Comparison of ENCODE assay signal across 8 cellular contexts in genomic region chr7:44240983-44241510, GRCh38. TPM values are rescaled to one million over a fixed set of nuclear protein-coding genes. Genes with fewer than 3 reads are reported as not detected.
DNase-seq lines count a peak whose midpoint lies in the region; TF ChIP-seq lines count a peak whose summit lies in the region.

No MANE protein-coding gene starts in this region.

- no peaks in the 10 kb centered on the region for H3K27me3 ChIP-seq in hepatocyte

- 46% methylated on average over 9 of the region's 10 CpGs for WGBS in hepatocyte (ENCODE audit: low lambda C conversion rate, missing lambda C conversion rate)

- H4K20me1 ChIP-seq in hepatocyte (ENCODE audit: insufficient read depth, poor library complexity, severe bottlenecking): no peaks in the 10 kb centered on the region

- H2AFZ ChIP-seq in hepatocyte: peak overlapping the region; percentile 86

- H3K79me2 ChIP-seq in hepatocyte: no peaks in the 10 kb centered on the region

- CTCF ChIA-PET in HEK293 (lab: Yijun Ruan, JAX): interaction anchor here (0.5 to 3.1 kb wide), 40 partner anchors 9 to 895 kb away, joined by 3 to 20 read pairs (median 4); partner anchors contain the start of gene DDX56

- H3K4me2 ChIP-seq in hepatocyte: peak overlapping the region; percentile 67

- TF ChIP-seq CTCF in HEK293 (tag by site-specific recombination; IDR thresholded peaks at IDR 0.05) (peak; percentile 74), hepatocyte (IDR thresholded peaks at IDR 0.05; ENCODE audit: poor library complexity) (peak; percentile 83)

- no peaks in the 10 kb centered on the region for H3K9me3 ChIP-seq in HEK293 (ENCODE audit: control insufficient read depth, insufficient read depth, low read depth, low read length)
- no peaks in the 10 kb centered on the region for H3K9me3 ChIP-seq in hepatocyte (ENCODE audit: low read depth)

- H3K36me3 ChIP-seq in HEK293 (ENCODE audit: control insufficient read depth in 2 of 2, insufficient read depth in 1 of 2, low read length in 2 of 2) (no peaks in the 10 kb centered on the region), hepatocyte (replicated peaks; ENCODE audit: insufficient read depth, low read depth) (no peaks in the 10 kb centered on the region)

- H3K4me3 ChIP-seq in HEK293 (ENCODE audit: low read depth, low read length): no peak overlapping the region
- no peak overlapping the region for H3K4me3 ChIP-seq in hepatocyte
- no peak overlapping the region for H3K4me3 ChIP-seq in skeletal muscle cell (ENCODE audit: low read depth, low read length)

- H3K4me1 ChIP-seq in HEK293 (ENCODE audit: control insufficient read depth, insufficient read depth, low read length) (no peaks in the 10 kb centered on the region), hepatocyte (ENCODE audit: insufficient read depth) (no peaks in the 10 kb centered on the region)

- peak; percentile 82 for DNase-seq in ELF-1 (ENCODE audit: low read depth, low spot score)
- peak; percentile 27 for DNase-seq in NCI-H2029 treated with DMSO at 0.1 percent for 48 hours (lab: John Stamatoyannopoulos, UW)
- peak; percentile 25 for DNase-seq in T1000 (lab: John Stamatoyannopoulos, UW)
- peak; percentile 87 for DNase-seq in astrocyte of the hippocampus (ENCODE audit: low read depth, low spot score)
- DNase-seq in hepatocyte (ENCODE audit: low spot score): peak; percentile 90
- DNase-seq in skeletal muscle cell (ENCODE audit: low read depth): peak; percentile 38
- DNase-seq in middle frontal gyrus (ENCODE audit: extremely low spot score, low spot score): no peak

- POLR2A ChIA-PET in HEK293 (lab: Yijun Ruan, JAX): interaction anchor here (0.6 kb wide), 1 partner anchor 657 kb away, joined by 4 read pairs; no protein-coding TSS in a partner anchor

- H3K27ac ChIP-seq in HEK293 (ENCODE audit: extremely low read depth, low read depth, low read length) (no peak overlapping the region), hepatocyte (no peak overlapping the region)

- no peaks in the 10 kb centered on the region for H3K9me2 ChIP-seq in hepatocyte (replicated peaks; ENCODE audit: insufficient read depth)

TF ChIP-seq in HEK293, 187 proteins besides CTCF, POLR2A, EP300 and RAD21 (continues in another document):
- no peak for TF ChIP-seq ZNF239 (tag by site-specific recombination; IDR thresholded peaks at IDR 0.05)
- no peak for TF ChIP-seq ZNF391 (tag by site-specific recombination; IDR thresholded peaks at IDR 0.05; ENCODE audit: borderline replicate concordance, low read depth)
- no peak for TF ChIP-seq PRDM2 (tag by site-specific recombination; IDR thresholded peaks at IDR 0.05; ENCODE audit: borderline replicate concordance)
- TF ChIP-seq ZNF549 (tag by site-specific recombination; IDR thresholded peaks at IDR 0.05): no peak
- 0 out of 2 replicates have a peak, but pooled peaks have one; percentile 21 for TF ChIP-seq ZNF335 (tag by site-specific recombination; conservative IDR thresholded peaks at IDR 0.05)
- peak; percentile 95 for TF ChIP-seq SCRT2 (tag by site-specific recombination; IDR thresholded peaks at IDR 0.05)
- TF ChIP-seq ZNF585B (tag by site-specific recombination; IDR thresholded peaks at IDR 0.05): no peak
- no peak for TF ChIP-seq ZFHX2 (tag by site-specific recombination; conservative IDR thresholded peaks at IDR 0.05)
- TF ChIP-seq SCRT1 (tag by site-specific recombination; IDR thresholded peaks at IDR 0.05; ENCODE audit: borderline replicate concordance): peak; percentile 85; the same call in 1 of the 2 replicates
- TF ChIP-seq ZNF112 (tag by site-specific recombination; IDR thresholded peaks at IDR 0.05): no peak
- no peak for TF ChIP-seq ZNF223 (tag by site-specific recombination; IDR thresholded peaks at IDR 0.05)
- no peak for TF ChIP-seq AEBP2 (tag by site-specific recombination; IDR thresholded peaks at IDR 0.05; ENCODE audit: borderline replicate concordance)
- TF ChIP-seq KLF7 (tag by site-specific recombination; IDR thresholded peaks at IDR 0.05; ENCODE audit: borderline replicate concordance): no peak
- no peak for TF ChIP-seq KLF17 (tag by site-specific recombination; IDR thresholded peaks at IDR 0.05)
- TF ChIP-seq KLF8 (tag by site-specific recombination; IDR thresholded peaks at IDR 0.05): no peak
- TF ChIP-seq ZBTB17 (tag by site-specific recombination; IDR thresholded peaks at IDR 0.05): 0 out of 2 replicates have a peak, but pooled peaks have one; percentile 9
- no peak for TF ChIP-seq ZSCAN23 (tag by site-specific recombination; IDR thresholded peaks at IDR 0.05)
- TF ChIP-seq ZNF654 (tag by site-specific recombination; IDR thresholded peaks at IDR 0.05; ENCODE audit: low read depth): peak; percentile 75
- no peak for TF ChIP-seq ZFP69B (tag by site-specific recombination; IDR thresholded peaks at IDR 0.05)
- no peak for TF ChIP-seq ZNF521 (tag by site-specific recombination; IDR thresholded peaks at IDR 0.05)
- TF ChIP-seq ZNF692 (tag by site-specific recombination; IDR thresholded peaks at IDR 0.05): peak; percentile 50; the same call in 1 of the 2 replicates

RNA-seq across cellular contexts. Expression of gene YKT6, which starts 40.3 kb away (rescaled TPM):
- total RNA-seq in hepatocyte: 86.9 and 88.9 TPM in 2 replicates
- 69.3 and 75.7 TPM in 2 replicates for polyA plus RNA-seq in hepatocyte

RNA-seq across cellular contexts. Expression of gene GCK, which starts 51.8 kb away (rescaled TPM):
- total RNA-seq in hepatocyte: 0.72 and 2.5 TPM in 2 replicates
- 1.7 TPM in 2 replicates for polyA plus RNA-seq in hepatocyte
